25 cellular contexts compared by ENCODE assay signal in genomic region chr6:36728289-36729168, GRCh38. TPM values are rescaled to one million over a fixed set of nuclear protein-coding genes. Genes with fewer than 3 reads are reported as not detected.
DNase-seq lines count a peak whose midpoint lies in the region; ATAC-seq, FAIRE-seq and TF ChIP-seq lines count a peak whose summit lies in the region.
"Had no signal": no experiment of that assay in that cellular context is flagged by ENCODE, and none has a peak within 500 bp of the region (broad histone marks: within the 10 kb centered on the region; RNA-seq: fewer than 3 reads in every experiment).

No MANE protein-coding gene starts in this region.

- no peak for DNase-seq in activated naive CD8-positive, alpha-beta T cell treated with anti-CD3 and anti-CD28 coated beads, Interleukin-2, amount 10 ng/mL, durations not matched to agents 7 days and 5 days
- no peak for DNase-seq in activated naive CD8-positive, alpha-beta T cell treated with anti-CD3 and anti-CD28 coated beads, Interleukin-2, amount 50 U/mL, for 24 hours
- no peak for DNase-seq in T-helper 17 cell
- DNase-seq in kidney, result peak; percentile 61
- no peak for DNase-seq in smooth muscle cell (lab: John Stamatoyannopoulos, UW; ENCODE audit: unreplicated experiment)
- DNase-seq in inferior parietal cortex (ENCODE audit: extremely low spot score), result no peak
- no peak for DNase-seq in Karpas-422
- DNase-seq: activated CD4-positive, alpha-beta T cell treated with anti-CD3 and anti-CD28 coated beads, Interleukin-2, amount 10 ng/mL, durations not matched to agents 7 days and 5 days; effector memory CD4-positive, alpha-beta T cell; hippocampal formation; immature natural killer cell; left lung; NCI-H1048; NCI-H1930; stimulated activated CD4-positive, alpha-beta T cell treated with anti-CD3 and anti-CD28 coated beads, Interleukin-1b, Interleukin-23, amount 100 ng/mL, for 48 hours had no signal

- no peaks in the 10 kb centered on the region for H3K36me3 Mint-ChIP-seq in activated naive CD8-positive, alpha-beta T cell treated with anti-CD3 and anti-CD28 coated beads, Interleukin-2, amount 10 ng/mL, durations not matched to agents 7 days and 5 days
- H3K36me3 Mint-ChIP-seq in activated naive CD8-positive, alpha-beta T cell treated with anti-CD3 and anti-CD28 coated beads, Interleukin-2, amount 50 U/mL, for 24 hours (ENCODE audit: low read depth), result no peaks in the 10 kb centered on the region
- no peaks in the 10 kb centered on the region for H3K36me3 Mint-ChIP-seq in T-helper 17 cell (ENCODE audit: low read depth)
- H3K36me3 Mint-ChIP-seq: activated naive CD8-positive, alpha-beta T cell; immature natural killer cell had no signal

- TF ChIP-seq CTCF in kidney (IDR thresholded peaks at IDR 0.05; ENCODE audit: borderline replicate concordance, extremely low read depth, insufficient read depth) (no peak), smooth muscle cell (IDR thresholded peaks at IDR 0.05; ENCODE audit: borderline replicate concordance, insufficient read depth, poor library complexity, severe bottlenecking) (no peak)

- H3K9me3 ChIP-seq in T-helper 17 cell (ENCODE audit: control insufficient read depth, low read length, poor library complexity, severe bottlenecking) (no peaks in the 10 kb centered on the region), kidney (ENCODE audit: control insufficient read depth in 1 of 2, low read length in 2 of 2) (no peaks in the 10 kb centered on the region), smooth muscle cell (replicated peaks; ENCODE audit: low read depth) (no peaks in the 10 kb centered on the region), Karpas-422 (ENCODE audit: low read length) (no peaks in the 10 kb centered on the region)
- H3K9me3 ChIP-seq: esophagus muscularis mucosa, left lung, SJSA1, thoracic aorta, vagina had no signal

- H3F3A ChIP-seq in smooth muscle cell (ENCODE audit: low read depth), result no peaks in the 10 kb centered on the region

- no peak overlapping the region for H3K27ac ChIP-seq in kidney (ENCODE audit: low read depth in 2 of 2, low read length in 2 of 2)
- peak overlapping the region; percentile 77 for H3K27ac ChIP-seq in smooth muscle cell (ENCODE audit: low read depth)
- no peak overlapping the region for H3K27ac ChIP-seq in Karpas-422 (ENCODE audit: low read length)
- H3K27ac ChIP-seq: esophagus muscularis mucosa, SJSA1, thoracic aorta, vagina had no signal

- no peak for ATAC-seq in activated naive CD8-positive, alpha-beta T cell treated with anti-CD3 and anti-CD28 coated beads, Interleukin-2, amount 10 ng/mL, durations not matched to agents 7 days and 5 days (ENCODE audit: low read depth)
- no peak for ATAC-seq in activated naive CD8-positive, alpha-beta T cell treated with anti-CD3 and anti-CD28 coated beads, Interleukin-2, amount 50 U/mL, for 24 hours
- ATAC-seq in T-helper 17 cell, result no peak
- no peak for ATAC-seq in GM21576 (IDR thresholded peaks at IDR 0.05; ENCODE audit: unreplicated experiment)

- H3K79me2 ChIP-seq in smooth muscle cell (ENCODE audit: low read depth) (no peaks in the 10 kb centered on the region), Karpas-422 (ENCODE audit: low read length) (no peaks in the 10 kb centered on the region)

- no peaks in the 10 kb centered on the region for H3K27me3 ChIP-seq in smooth muscle cell (ENCODE audit: low read depth)
- H3K27me3 ChIP-seq in Karpas-422 (ENCODE audit: low read length), result no peaks in the 10 kb centered on the region
- H3K27me3 ChIP-seq: esophagus muscularis mucosa, left lung, SJSA1, vagina had no signal

- 93% methylated on average over 11 of the region's 11 CpGs for WGBS in smooth muscle cell (ENCODE audit: low lambda C conversion rate)

- H3K4me2 ChIP-seq in smooth muscle cell (no peak overlapping the region), Karpas-422 (ENCODE audit: low read depth, low read length, poor library complexity, severe bottlenecking) (no peak overlapping the region)

- H3K4me1 Mint-ChIP-seq in activated naive CD8-positive, alpha-beta T cell treated with anti-CD3 and anti-CD28 coated beads, Interleukin-2, amount 10 ng/mL, durations not matched to agents 7 days and 5 days, result peaks cover 22% of the 10 kb centered on the region
- peaks cover 35% of the 10 kb centered on the region for H3K4me1 Mint-ChIP-seq in activated naive CD8-positive, alpha-beta T cell treated with anti-CD3 and anti-CD28 coated beads, Interleukin-2, amount 50 U/mL, for 24 hours
- peaks cover 23% of the 10 kb centered on the region for H3K4me1 Mint-ChIP-seq in T-helper 17 cell

- POLR2A ChIA-PET in activated naive CD8-positive, alpha-beta T cell treated with anti-CD3 and anti-CD28 coated beads, Interleukin-2, amount 10 ng/mL, durations not matched to agents 7 days and 5 days (lab: Charles Lee), result no interaction called here

- no peak overlapping the region for H3K9ac ChIP-seq in kidney (ENCODE audit: low read length in 2 of 2)
- H3K9ac ChIP-seq in smooth muscle cell (ENCODE audit: low read depth), result no peak overlapping the region
- no peak overlapping the region for H3K9ac ChIP-seq in Karpas-422 (ENCODE audit: low read length)

- H4K20me1 ChIP-seq in smooth muscle cell (ENCODE audit: low read depth) (peaks cover 4% of the 10 kb centered on the region), Karpas-422 (ENCODE audit: insufficient read depth, low read depth, low read length) (no peaks in the 10 kb centered on the region)

- H3K4me1 ChIP-seq in kidney (ENCODE audit: control insufficient read depth in 1 of 2, insufficient read depth in 1 of 2, low read depth in 1 of 2, low read length in 2 of 2) (no peaks in the 10 kb centered on the region), smooth muscle cell (ENCODE audit: low read depth) (peaks cover 3% of the 10 kb centered on the region), Karpas-422 (ENCODE audit: low read length) (no peaks in the 10 kb centered on the region)
- H3K4me1 ChIP-seq: vagina had no signal

- no peak overlapping the region for H2AFZ ChIP-seq in smooth muscle cell (ENCODE audit: low read depth)
- H2AFZ ChIP-seq in Karpas-422 (ENCODE audit: low read length), result no peak overlapping the region

- peaks cover 2% of the 10 kb centered on the region for H3K27me3 Mint-ChIP-seq in activated naive CD8-positive, alpha-beta T cell treated with anti-CD3 and anti-CD28 coated beads, Interleukin-2, amount 10 ng/mL, durations not matched to agents 7 days and 5 days
- no peaks in the 10 kb centered on the region for H3K27me3 Mint-ChIP-seq in activated naive CD8-positive, alpha-beta T cell treated with anti-CD3 and anti-CD28 coated beads, Interleukin-2, amount 50 U/mL, for 24 hours
- H3K27me3 Mint-ChIP-seq in T-helper 17 cell, result no peaks in the 10 kb centered on the region
- H3K27me3 Mint-ChIP-seq: activated CD4-positive, alpha-beta T cell treated with anti-CD3 and anti-CD28 coated beads, Interleukin-2, amount 10 ng/mL, durations not matched to agents 7 days and 5 days; activated naive CD8-positive, alpha-beta T cell had no signal

- intact Hi-C loops in kidney (cut with DNase I), result no loop called here

- H3K9me2 ChIP-seq in Karpas-422 (replicated peaks; ENCODE audit: insufficient read depth, low read length), result no peaks in the 10 kb centered on the region

- FAIRE-seq in kidney (lab: Jason Lieb, UNC), result no peak
- FAIRE-seq: frontal cortex had no signal

- peak overlapping the region; percentile 25 for H3K4me3 Mint-ChIP-seq in activated naive CD8-positive, alpha-beta T cell treated with anti-CD3 and anti-CD28 coated beads, Interleukin-2, amount 10 ng/mL, durations not matched to agents 7 days and 5 days
- H3K4me3 Mint-ChIP-seq in activated naive CD8-positive, alpha-beta T cell treated with anti-CD3 and anti-CD28 coated beads, Interleukin-2, amount 50 U/mL, for 24 hours, result no peak overlapping the region
- no peak overlapping the region for H3K4me3 Mint-ChIP-seq in T-helper 17 cell
- H3K4me3 Mint-ChIP-seq: activated CD4-positive, alpha-beta T cell treated with anti-CD3 and anti-CD28 coated beads, Interleukin-2, amount 10 ng/mL, durations not matched to agents 7 days and 5 days; activated naive CD8-positive, alpha-beta T cell; immature natural killer cell had no signal

- no peaks in the 10 kb centered on the region for H3K9me3 Mint-ChIP-seq in activated naive CD8-positive, alpha-beta T cell treated with anti-CD3 and anti-CD28 coated beads, Interleukin-2, amount 10 ng/mL, durations not matched to agents 7 days and 5 days
- H3K9me3 Mint-ChIP-seq in activated naive CD8-positive, alpha-beta T cell treated with anti-CD3 and anti-CD28 coated beads, Interleukin-2, amount 50 U/mL, for 24 hours, result no peaks in the 10 kb centered on the region
- H3K9me3 Mint-ChIP-seq: activated CD4-positive, alpha-beta T cell treated with anti-CD3 and anti-CD28 coated beads, Interleukin-2, amount 10 ng/mL, durations not matched to agents 7 days and 5 days; immature natural killer cell had no signal

- H3K36me3 ChIP-seq in kidney (ENCODE audit: control insufficient read depth in 1 of 2, insufficient read depth in 2 of 2, low read length in 2 of 2) (no peaks in the 10 kb centered on the region), smooth muscle cell (ENCODE audit: low read depth) (no peaks in the 10 kb centered on the region), Karpas-422 (ENCODE audit: insufficient read depth, low read length) (no peaks in the 10 kb centered on the region)
- H3K36me3 ChIP-seq: esophagus muscularis mucosa, left lung, SJSA1, thoracic aorta, vagina had no signal

- H3K4me3 ChIP-seq in kidney (ENCODE audit: low read length in 2 of 2) (no peak overlapping the region), smooth muscle cell (no peak overlapping the region), Karpas-422 (ENCODE audit: low read length) (no peak overlapping the region)
- H3K4me3 ChIP-seq: esophagus muscularis mucosa, left lung, SJSA1, skin epidermis, thoracic aorta, vagina had no signal

- H3K27ac Mint-ChIP-seq in activated naive CD8-positive, alpha-beta T cell treated with anti-CD3 and anti-CD28 coated beads, Interleukin-2, amount 10 ng/mL, durations not matched to agents 7 days and 5 days, result no peak overlapping the region
- H3K27ac Mint-ChIP-seq in activated naive CD8-positive, alpha-beta T cell treated with anti-CD3 and anti-CD28 coated beads, Interleukin-2, amount 50 U/mL, for 24 hours, result no peak overlapping the region
- H3K27ac Mint-ChIP-seq in T-helper 17 cell, result peak overlapping the region; percentile 85
- H3K27ac Mint-ChIP-seq: activated CD4-positive, alpha-beta T cell treated with anti-CD3 and anti-CD28 coated beads, Interleukin-2, amount 10 ng/mL, durations not matched to agents 7 days and 5 days; activated naive CD8-positive, alpha-beta T cell; immature natural killer cell had no signal

RNA-seq across cellular contexts. Expression of gene RAB44, which starts 30.9 kb away (rescaled TPM):
- not detected for total RNA-seq in activated naive CD8-positive, alpha-beta T cell treated with anti-CD3 and anti-CD28 coated beads, Interleukin-2, amount 10 ng/mL, durations not matched to agents 7 days and 5 days
- under 1 TPM; 0.21 to 0.77 TPM for total RNA-seq in T-helper 17 cell
- 1.5 TPM for total RNA-seq in kidney
- not detected for polyA plus RNA-seq in kidney (ENCODE audit: insufficient read depth, low read depth, low replicate concordance)
- not detected in 2 replicates for total RNA-seq in smooth muscle cell
- 0.03 and 0.17 TPM in 2 replicates for polyA plus RNA-seq in smooth muscle cell
- not detected in 2 replicates for total RNA-seq in Karpas-422 (2014; rRNA removed; shearing (Covaris generic); ENCODE audit: low replicate concordance)
- total RNA-seq: cerebellum, frontal cortex, SJSA1 had no signal
- polyA plus RNA-seq: immature natural killer cell, neural cell had no signal

RNA-seq across cellular contexts. Expression of gene CDKN1A, which starts 50.0 kb away (rescaled TPM):
- 10 to 100 TPM; 25.1 to 25.9 TPM for total RNA-seq in activated naive CD8-positive, alpha-beta T cell treated with anti-CD3 and anti-CD28 coated beads, Interleukin-2, amount 10 ng/mL, durations not matched to agents 7 days and 5 days
- total RNA-seq in T-helper 17 cell (100 to 1,000 TPM; 180 to 255 TPM), kidney (66.2 TPM), smooth muscle cell (859 and 967 TPM in 2 replicates)
- polyA plus RNA-seq in kidney (ENCODE audit: insufficient read depth, low read depth, low replicate concordance) (46.4 TPM), smooth muscle cell (1,623 and 1,633 TPM in 2 replicates)
- 4.5 and 6.8 TPM in 2 replicates for total RNA-seq in Karpas-422 (2014; rRNA removed; shearing (Covaris generic); ENCODE audit: low replicate concordance)
